ENCODE assay signal across 24 cellular contexts in genomic region chr2:204503869-204504268, GRCh38. TPM values are rescaled to one million over a fixed set of nuclear protein-coding genes. Genes with fewer than 3 reads are reported as not detected.
"Had no signal": no experiment of that assay in that cellular context is flagged by ENCODE, and none has a peak within 500 bp of the region (broad histone marks: within the 10 kb centered on the region; RNA-seq: fewer than 3 reads in every experiment).

No MANE protein-coding gene starts in this region.

- H3K36me3 ChIP-seq: pancreas, sigmoid colon, spleen, thoracic aorta, upper lobe of right lung had no signal

- FAIRE-seq: frontal cortex, pancreas had no signal

- H3K4me1 ChIP-seq: body of pancreas, spleen, upper lobe of right lung had no signal

- H3K9me3 ChIP-seq: body of pancreas, pancreas, sigmoid colon, spleen, thoracic aorta, upper lobe of right lung had no signal

- H3K4me3 ChIP-seq: body of pancreas, dorsolateral prefrontal cortex, pancreas, sigmoid colon, spleen, thoracic aorta, upper lobe of right lung had no signal

- DNase-seq: activated B cell treated with CpG ODN at 0.5 μM for 24 hours; activated CD4-positive, alpha-beta memory T cell treated with anti-CD3 and anti-CD28 coated beads for 36 hours; activated CD4-positive, alpha-beta T cell treated with anti-CD3 and anti-CD28 coated beads for 4 hours; activated naive CD4-positive, alpha-beta T cell; activated naive CD8-positive, alpha-beta T cell treated with anti-CD3 and anti-CD28 coated beads for 36 hours; activated T-cell treated with anti-CD3 and anti-CD28 coated beads, Interleukin-2, amount 50 U/mL, for 1 hour; amygdala; body of pancreas; caudate nucleus; dorsolateral prefrontal cortex; head of caudate nucleus; kidney glomerular epithelial cell; left ventricle myocardium superior; naive thymus-derived CD8-positive, alpha-beta T cell; pancreas; sigmoid colon; spleen; stimulated activated naive B cell treated with anti-CD40 and anti-IgM and Interleukin-4, amounts not matched to agents 10 μg/mL and 1 μg/mL and 100 μg/mL, for 72 hours; T-helper 1 cell; T-helper 9 cell; upper lobe of right lung had no signal

- ATAC-seq: activated T-helper 17 cell treated with anti-CD3 and anti-CD28 coated beads, Interleukin-2, amount 50 U/mL, for 72 hours; body of pancreas; left ventricle myocardium superior; naive thymus-derived CD8-positive, alpha-beta T cell; pancreas; stimulated activated naive B cell treated with anti-CD40 and anti-IgM and Interleukin-4, amounts not matched to agents 10 μg/mL and 1 μg/mL and 100 μg/mL, for 72 hours; upper lobe of right lung had no signal

- H3K27ac ChIP-seq: body of pancreas, dorsolateral prefrontal cortex, pancreas, sigmoid colon, spleen, thoracic aorta, upper lobe of right lung had no signal

- H3K27me3 ChIP-seq: body of pancreas, pancreas, sigmoid colon, spleen, upper lobe of right lung had no signal

RNA-seq across cellular contexts. Expression of gene PARD3B, which starts 41.4 kb away (rescaled TPM):
- total RNA-seq: activated B cell treated with CpG ODN at 0.5 μM for 24 hours had no signal
